In genomic region chr1:93734999-93735398, GRCh38 we compare ENCODE assay signal across 13 cellular contexts. TPM values are rescaled to one million over a fixed set of nuclear protein-coding genes. Genes with fewer than 3 reads are reported as not detected.
DNase-seq lines count a peak whose midpoint lies in the region; ATAC-seq, FAIRE-seq and TF ChIP-seq lines count a peak whose summit lies in the region.
"Had no signal": no experiment of that assay in that cellular context is flagged by ENCODE, and none has a peak within 500 bp of the region (broad histone marks: within the 10 kb centered on the region; RNA-seq: fewer than 3 reads in every experiment).

No MANE protein-coding gene starts in this region.

- H3K9me3 ChIP-seq in PC-9 (ENCODE audit: insufficient read depth, low read depth) (no peaks in the 10 kb centered on the region; the same call in 1 of the 2 replicates), stomach (no peaks in the 10 kb centered on the region)

- TF ChIP-seq CTCF in AG04449 (IDR thresholded peaks at IDR 0.05; ENCODE audit: insufficient read depth, low read length, missing control alignments): peak; percentile 30
- peak; percentile 57 for TF ChIP-seq CTCF in GM12873 (IDR thresholded peaks at IDR 0.05; ENCODE audit: insufficient read depth, low read depth, low read length, missing control alignments)
- TF ChIP-seq CTCF in PC-9 (conservative IDR thresholded peaks at IDR 0.05): peak; percentile 50; the same call in 1 of the 2 replicates
- peak; percentile 50 for TF ChIP-seq CTCF in fibroblast of villous mesenchyme (IDR thresholded peaks at IDR 0.05; ENCODE audit: insufficient read depth, low read depth, low read length)
- no peak for TF ChIP-seq CTCF in stomach (IDR thresholded peaks at IDR 0.05)

- H4K20me1 ChIP-seq in PC-9 (ENCODE audit: insufficient read depth): no peaks in the 10 kb centered on the region

- ATAC-seq in GM21360 (IDR thresholded peaks at IDR 0.05; ENCODE audit: unreplicated experiment): no peak
- ATAC-seq: naive thymus-derived CD4-positive, alpha-beta T cell had no signal

- H3K4me1 ChIP-seq in PC-9 (replicated peaks; ENCODE audit: insufficient read depth): peaks cover 41% of the 10 kb centered on the region
- H3K4me1 ChIP-seq in stomach: no peaks in the 10 kb centered on the region

- TF ChIP-seq POLR2A in stomach (IDR thresholded peaks at IDR 0.05) (no peak), H54 (IDR thresholded peaks at IDR 0.05; ENCODE audit: low read depth, low read length) (no peak)

- POLR2A ChIA-PET in AG04449 (lab: Yijun Ruan, JAX) (interaction anchor here (0.9 to 1.5 kb wide), 3 partner anchors 54 to 80 kb away, joined by 3 to 6 read pairs (median 4); no protein-coding TSS in a partner anchor), PC-9 (lab: Charles Lee; ENCODE audit: unreplicated experiment) (interaction anchor here (0.6 kb wide), 1 partner anchor 53 kb away, joined by 3 read pairs; the partner anchor contains the start of gene BCAR3)

- H3K27me3 ChIP-seq in PC-9 (ENCODE audit: insufficient read depth, low read depth): no peaks in the 10 kb centered on the region
- H3K27me3 ChIP-seq in stomach: no peaks in the 10 kb centered on the region

- CTCF ChIA-PET in AG04449 (lab: Yijun Ruan, JAX) (interaction anchor here (0.7 to 8.0 kb wide), 45 partner anchors 10 to 298 kb away, joined by 3 to 126 read pairs (median 5); partner anchors contain the start of gene BCAR3), PC-9 (lab: Charles Lee) (no interaction called here)

- DNase-seq in AG04449 (ENCODE audit: low read depth, low spot score) (no peak), PC-9 (no peak), fibroblast of villous mesenchyme (ENCODE audit: low read depth) (no peak), dedifferentiated amniotic fluid mesenchymal stem cell (ENCODE audit: extremely low spot score) (no peak), stomach (no peak), H54 (ENCODE audit: insufficient read length, low spot score) (no peak)
- DNase-seq: CD4-positive, alpha-beta T cell; cortex of kidney; naive thymus-derived CD4-positive, alpha-beta T cell; NCI-H1048; stimulated activated naive CD4-positive, alpha-beta T cell had no signal

- no TSS peak for BruUV-seq in PC-9 (replicated peaks; lab: Mats Ljungman, UMichigan)

- peaks cover 38% of the 10 kb centered on the region for H3F3A ChIP-seq in PC-9 (ENCODE audit: insufficient read depth, low read depth)

- H3K79me2 ChIP-seq in PC-9 (ENCODE audit: low read depth): peaks cover 4% of the 10 kb centered on the region; the same call in 1 of the 2 replicates

- intact Hi-C loops in PC-9 (cut with micrococcal nuclease; ENCODE audit: unreplicated experiment): loop anchor here (5.0 kb wide), 2 partner anchors 92 to 118 kb away; no protein-coding TSS in a partner anchor
- intact Hi-C loops in stomach (cut with DNase I; ENCODE audit: low total_unique reads): no loop called here

- TF ChIP-seq EP300 in stomach (IDR thresholded peaks at IDR 0.05): no peak

- H2AFZ ChIP-seq in PC-9: no peak overlapping the region

- no peak for FAIRE-seq in H54 (lab: Jason Lieb, UNC)

- no peak overlapping the region for H3K4me2 ChIP-seq in PC-9

- WGBS in stomach, 5 donors: 65 to 88% (median 81%) methylated on average over 2 of the region's 2 CpGs

- H3K4me3 ChIP-seq in AG04449 (ENCODE audit: low read depth, low read length): no peak overlapping the region
- H3K4me3 ChIP-seq in PC-9: no peak overlapping the region
- no peak overlapping the region for H3K4me3 ChIP-seq in fibroblast of villous mesenchyme (ENCODE audit: low read depth, low read length)
- H3K4me3 ChIP-seq in stomach: no peak overlapping the region

- H3K9me2 ChIP-seq in PC-9 (ENCODE audit: insufficient read depth): no peaks in the 10 kb centered on the region

- no peak overlapping the region for H3K27ac ChIP-seq in PC-9
- no peak overlapping the region for H3K27ac ChIP-seq in stomach

- H3K36me3 ChIP-seq in PC-9 (ENCODE audit: low read depth) (peaks cover 15% of the 10 kb centered on the region), stomach (no peaks in the 10 kb centered on the region)

RNA-seq across cellular contexts. Expression of gene BCAR3, which starts 53.4 kb away (rescaled TPM):
- total RNA-seq in PC-9 (2021) (62.5 and 70.0 TPM in 2 replicates), fibroblast of villous mesenchyme (32.0 and 36.4 TPM in 2 replicates), stomach (10 to 100 TPM; 10.1 to 28.0 (median 20.6) TPM)
- 10 to 100 TPM in 1 of 3 donors, 1 to 10 TPM in 2; 5.6 to 25.8 (median 8.3) TPM for polyA plus RNA-seq in stomach

Comparison
In these comparisons a context has a peak if more than half of its experiments do, and no peak if none do; other contexts are left out.
1. CTCF ChIP-seq: peak in AG04449 (single experiment), GM12873 (single experiment), PC-9 (single experiment) and fibroblast of villous mesenchyme (single experiment); none in stomach (0 of 7).